7 cellular contexts compared by ENCODE assay signal in genomic region chr11:46489668-46490560, GRCh38.
DNase-seq lines count a peak whose midpoint lies in the region; ATAC-seq lines count a peak whose summit lies in the region.

No MANE protein-coding gene starts in this region.

- no peak overlapping the region for H3K27ac Mint-ChIP-seq in activated naive CD8-positive, alpha-beta T cell treated with anti-CD3 and anti-CD28 coated beads, Interleukin-2, amount 10 ng/mL, durations not matched to agents 7 days and 5 days
- H3K27ac Mint-ChIP-seq in stimulated activated effector memory CD8-positive, alpha-beta T cell treated with anti-CD3 and anti-CD28 coated beads, Interleukin-12 subunit alpha, Interleukin-12 subunit beta, amount 100 ng/mL, for 72 hours, result no peak overlapping the region

- ATAC-seq in HG03354 (IDR thresholded peaks at IDR 0.05; ENCODE audit: poor library complexity, severe bottlenecking, unreplicated experiment) (peak; percentile 56), HG03571 (IDR thresholded peaks at IDR 0.05; ENCODE audit: unreplicated experiment) (no peak)
- peak; percentile 67 for ATAC-seq in activated naive CD8-positive, alpha-beta T cell treated with anti-CD3 and anti-CD28 coated beads, Interleukin-2, amount 10 ng/mL, durations not matched to agents 7 days and 5 days (ENCODE audit: low read depth)
- ATAC-seq in stimulated activated effector memory CD8-positive, alpha-beta T cell treated with anti-CD3 and anti-CD28 coated beads, Interleukin-12 subunit alpha, Interleukin-12 subunit beta, amount 100 ng/mL, for 72 hours, result peak; percentile 79

- peak; percentile 71 for DNase-seq in ELR (ENCODE audit: low read depth)
- peak; percentile 0 for DNase-seq in NOMO-1 treated with dmso at 0.1 percent for 144 hours (lab: John Stamatoyannopoulos, UW; ENCODE audit: unreplicated experiment)
- DNase-seq in activated naive CD8-positive, alpha-beta T cell treated with anti-CD3 and anti-CD28 coated beads, Interleukin-2, amount 10 ng/mL, durations not matched to agents 7 days and 5 days, result no peak
- DNase-seq in iPS-NIHi7 (ENCODE audit: extremely low spot score), result peak; percentile 73
- no peak for DNase-seq in stimulated activated effector memory CD8-positive, alpha-beta T cell treated with anti-CD3 and anti-CD28 coated beads, Interleukin-12 subunit alpha, Interleukin-12 subunit beta, amount 100 ng/mL, for 72 hours (ENCODE audit: low spot score in 2 of 2)

- POLR2A ChIA-PET in activated naive CD8-positive, alpha-beta T cell treated with anti-CD3 and anti-CD28 coated beads, Interleukin-2, amount 10 ng/mL, durations not matched to agents 7 days and 5 days (lab: Charles Lee), result interaction anchor here (0.5 to 0.6 kb wide), 2 partner anchors 475 to 923 kb away, joined by 3 read pairs; no protein-coding TSS in a partner anchor

- H3K36me3 Mint-ChIP-seq in activated naive CD8-positive, alpha-beta T cell treated with anti-CD3 and anti-CD28 coated beads, Interleukin-2, amount 10 ng/mL, durations not matched to agents 7 days and 5 days, result peaks cover 3% of the 10 kb centered on the region
- H3K36me3 Mint-ChIP-seq in stimulated activated effector memory CD8-positive, alpha-beta T cell treated with anti-CD3 and anti-CD28 coated beads, Interleukin-12 subunit alpha, Interleukin-12 subunit beta, amount 100 ng/mL, for 72 hours, result peaks cover 36% of the 10 kb centered on the region

- H3K4me1 Mint-ChIP-seq in activated naive CD8-positive, alpha-beta T cell treated with anti-CD3 and anti-CD28 coated beads, Interleukin-2, amount 10 ng/mL, durations not matched to agents 7 days and 5 days, result peaks cover 9% of the 10 kb centered on the region
- peaks cover 6% of the 10 kb centered on the region for H3K4me1 Mint-ChIP-seq in stimulated activated effector memory CD8-positive, alpha-beta T cell treated with anti-CD3 and anti-CD28 coated beads, Interleukin-12 subunit alpha, Interleukin-12 subunit beta, amount 100 ng/mL, for 72 hours

- H3K9me3 Mint-ChIP-seq in activated naive CD8-positive, alpha-beta T cell treated with anti-CD3 and anti-CD28 coated beads, Interleukin-2, amount 10 ng/mL, durations not matched to agents 7 days and 5 days, result no peaks in the 10 kb centered on the region
- no peaks in the 10 kb centered on the region for H3K9me3 Mint-ChIP-seq in stimulated activated effector memory CD8-positive, alpha-beta T cell treated with anti-CD3 and anti-CD28 coated beads, Interleukin-12 subunit alpha, Interleukin-12 subunit beta, amount 100 ng/mL, for 72 hours

- no peak overlapping the region for H3K4me3 Mint-ChIP-seq in activated naive CD8-positive, alpha-beta T cell treated with anti-CD3 and anti-CD28 coated beads, Interleukin-2, amount 10 ng/mL, durations not matched to agents 7 days and 5 days
- no peak overlapping the region for H3K4me3 Mint-ChIP-seq in stimulated activated effector memory CD8-positive, alpha-beta T cell treated with anti-CD3 and anti-CD28 coated beads, Interleukin-12 subunit alpha, Interleukin-12 subunit beta, amount 100 ng/mL, for 72 hours

- H3K27me3 Mint-ChIP-seq in activated naive CD8-positive, alpha-beta T cell treated with anti-CD3 and anti-CD28 coated beads, Interleukin-2, amount 10 ng/mL, durations not matched to agents 7 days and 5 days, result no peaks in the 10 kb centered on the region

Comparison
In these comparisons a context has a peak if more than half of its experiments do, and no peak if none do; other contexts are left out.
1. DNase-seq: peak in ELR (single experiment), NOMO-1 treated with dmso at 0.1 percent for 144 hours (single experiment) and iPS-NIHi7 (single experiment); none in activated naive CD8-positive, alpha-beta T cell treated with anti-CD3 and anti-CD28 coated beads, Interleukin-2, amount 10 ng/mL, durations not matched to agents 7 days and 5 days (single experiment) and stimulated activated effector memory CD8-positive, alpha-beta T cell treated with anti-CD3 and anti-CD28 coated beads, Interleukin-12 subunit alpha, Interleukin-12 subunit beta, amount 100 ng/mL, for 72 hours (0 of 2).